Comparison of ENCODE assay signal across 13 cellular contexts in genomic region chr10:116316533-116316932, GRCh38. TPM values are rescaled to one million over a fixed set of nuclear protein-coding genes. Genes with fewer than 3 reads are reported as not detected.
DNase-seq lines count a peak whose midpoint lies in the region; ATAC-seq and FAIRE-seq lines count a peak whose summit lies in the region.
"Had no signal": no experiment of that assay in that cellular context is flagged by ENCODE, and none has a peak within 500 bp of the region (broad histone marks: within the 10 kb centered on the region; RNA-seq: fewer than 3 reads in every experiment).

No MANE protein-coding gene starts in this region.

- H3K4me2 ChIP-seq in mesenchymal stem cell (ENCODE audit: low read length, poor library complexity, severe bottlenecking) = no peak overlapping the region

- no peaks in the 10 kb centered on the region for H3K9me3 ChIP-seq in mesenchymal stem cell (ENCODE audit: control insufficient read depth, low read length)
- H3K9me3 ChIP-seq: MG63, tibial nerve had no signal

- no peak overlapping the region for H2AFZ ChIP-seq in mesenchymal stem cell (ENCODE audit: low read depth, low read length)

- no peaks in the 10 kb centered on the region for H3K79me1 ChIP-seq in mesenchymal stem cell (replicated peaks; ENCODE audit: low read length, poor library complexity, severe bottlenecking)

- no peaks in the 10 kb centered on the region for H3K27me3 ChIP-seq in mesenchymal stem cell (ENCODE audit: control insufficient read depth in 1 of 2, insufficient read depth in 1 of 2, low read length in 2 of 2)
- H3K27me3 ChIP-seq: MG63, tibial nerve had no signal

- H4K91ac ChIP-seq in mesenchymal stem cell (ENCODE audit: low read length) = no peak overlapping the region

- H3K4me3 ChIP-seq in mesenchymal stem cell (ENCODE audit: insufficient read depth in 1 of 2, low read depth in 1 of 2, low read length in 2 of 2) = no peak overlapping the region
- H3K4me3 ChIP-seq: MG63, tibial nerve had no signal

- H3K4me1 ChIP-seq in mesenchymal stem cell (ENCODE audit: control insufficient read depth, insufficient read depth, low read depth, low read length) = no peaks in the 10 kb centered on the region
- H3K4me1 ChIP-seq: tibial nerve had no signal

- H4K8ac ChIP-seq in mesenchymal stem cell (ENCODE audit: low read length) = no peak overlapping the region

- H2BK12ac ChIP-seq in mesenchymal stem cell (ENCODE audit: low read length in 2 of 2) = no peak overlapping the region

- no peak overlapping the region for H2BK15ac ChIP-seq in mesenchymal stem cell (ENCODE audit: low read depth, poor library complexity, severe bottlenecking)

- no peak overlapping the region for H3K14ac ChIP-seq in mesenchymal stem cell (ENCODE audit: low read length in 2 of 2)

- no peak overlapping the region for H2AK5ac ChIP-seq in mesenchymal stem cell (ENCODE audit: low read length, severe bottlenecking)

- no peak overlapping the region for H2BK5ac ChIP-seq in mesenchymal stem cell (ENCODE audit: low read depth, low read length, poor library complexity, severe bottlenecking)

- no peaks in the 10 kb centered on the region for H3K36me3 ChIP-seq in mesenchymal stem cell (ENCODE audit: control insufficient read depth in 1 of 2, insufficient read depth in 2 of 2, low read depth in 1 of 2, low read length in 2 of 2)
- H3K36me3 ChIP-seq: MG63, tibial nerve had no signal

- H3K23ac ChIP-seq in mesenchymal stem cell (ENCODE audit: low read length in 2 of 2) = no peak overlapping the region

- no peak overlapping the region for H2BK120ac ChIP-seq in mesenchymal stem cell (ENCODE audit: low read depth, low read length)

- H3K18ac ChIP-seq in mesenchymal stem cell (ENCODE audit: low read depth in 1 of 2, low read length in 2 of 2) = no peak overlapping the region

- no peak overlapping the region for H3K9ac ChIP-seq in mesenchymal stem cell (ENCODE audit: low read length)

- peak; percentile 63 for ATAC-seq in GM18868 (IDR thresholded peaks at IDR 0.05; ENCODE audit: unreplicated experiment)

- H3K4ac ChIP-seq in mesenchymal stem cell (ENCODE audit: low read depth in 1 of 2, low read length in 2 of 2) = no peak overlapping the region

- 52% methylated on average over 2 of the region's 2 CpGs for WGBS in mesenchymal stem cell

- no peak overlapping the region for H3K27ac ChIP-seq in mesenchymal stem cell (ENCODE audit: low read length, poor library complexity, severe bottlenecking)
- H3K27ac ChIP-seq: tibial nerve had no signal

- FAIRE-seq in HTR-8/SVneo (lab: Jason Lieb, UNC) = no peak
- FAIRE-seq in RCC 7860 (lab: Jason Lieb, UNC) = peak; percentile 76

- DNase-seq in HTR-8/SVneo (ENCODE audit: insufficient read length, low spot score) = peak; percentile 5
- DNase-seq in RCC 7860 (ENCODE audit: low spot score) = peak; percentile 54
- DNase-seq in mesenchymal stem cell = peak; percentile 2
- DNase-seq in NCI-H748 treated with DMSO at 0.1 percent for 48 hours (lab: John Stamatoyannopoulos, UW) = no peak
- no peak for DNase-seq in NK-92 treated with Interleukin-12 subunit alpha and Interleukin-12 subunit beta, amount 100 ng/mL, for 24 hours (lab: John Stamatoyannopoulos, UW)
- DNase-seq in superior temporal gyrus (ENCODE audit: extremely low spot score) = no peak
- DNase-seq: activated B cell treated with CpG ODN at 0.5 μM for 24 hours, mesendoderm, MG63, NCI-H446 treated with DMSO at 0.1 percent for 48 hours had no signal

RNA-seq across cellular contexts. Expression of gene CCDC172, which starts 7.7 kb away (rescaled TPM):
- polyA plus RNA-seq in mesenchymal stem cell (2013, experiment 1 of 2) = not detected
- polyA plus RNA-seq in mesenchymal stem cell (2013, experiment 2 of 2) = not detected
- polyA plus RNA-seq: esophagus had no signal

RNA-seq across cellular contexts. Expression of gene GFRA1, which starts 43.5 kb away (rescaled TPM):
- polyA plus RNA-seq in mesenchymal stem cell (2013, experiment 1 of 2) = 8.0 TPM
- polyA plus RNA-seq in mesenchymal stem cell (2013, experiment 2 of 2) = 7.6 TPM

Comparison
In these comparisons a context has a peak if more than half of its experiments do, and no peak if none do; other contexts are left out.
1. DNase-seq: peak in HTR-8/SVneo (single experiment), RCC 7860 (single experiment) and mesenchymal stem cell (single experiment); none in NCI-H748 treated with DMSO at 0.1 percent for 48 hours (single experiment), NK-92 treated with Interleukin-12 subunit alpha and Interleukin-12 subunit beta, amount 100 ng/mL, for 24 hours (single experiment) and superior temporal gyrus (single experiment).